ENCODE assay signal across 18 cellular contexts in the genomic region with DNA sequence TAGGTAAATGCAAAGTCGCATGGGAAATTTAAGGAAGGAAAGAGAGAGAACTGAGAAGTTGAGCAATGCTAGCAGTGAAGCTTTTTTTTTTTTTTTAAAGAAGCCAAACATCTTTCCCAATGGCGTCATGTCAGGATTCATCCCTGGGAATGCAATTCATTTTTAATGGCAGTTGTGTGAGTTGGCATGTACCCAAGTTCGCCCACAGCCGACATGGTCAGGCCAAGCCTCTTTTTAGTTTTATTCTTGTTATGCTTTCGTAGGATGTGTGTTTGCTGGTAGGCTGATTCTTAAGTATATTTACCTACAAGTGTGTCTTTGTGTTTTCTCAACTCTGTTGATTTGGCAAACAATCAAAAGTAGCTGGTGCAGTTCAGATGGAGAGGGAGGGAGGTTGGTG.
DNase-seq lines count a peak whose midpoint lies in the region; ATAC-seq and TF ChIP-seq lines count a peak whose summit lies in the region.
"Had no signal": no experiment of that assay in that cellular context is flagged by ENCODE, and none has a peak within 500 bp of the region (broad histone marks: within the 10 kb centered on the region; RNA-seq: fewer than 3 reads in every experiment).

No MANE protein-coding gene starts in this region.

- no peaks in the 10 kb centered on the region for H3K27me3 ChIP-seq in upper lobe of right lung

- H3K36me3 ChIP-seq in upper lobe of right lung: no peaks in the 10 kb centered on the region
- H3K36me3 ChIP-seq: heart right ventricle had no signal

- TF ChIP-seq CTCF in fibroblast of mammary gland (conservative IDR thresholded peaks at IDR 0.05; ENCODE audit: control insufficient read depth, insufficient read depth, low read depth, low read length): no peak
- no peak for TF ChIP-seq CTCF in upper lobe of right lung (IDR thresholded peaks at IDR 0.05)

- H3K9me3 ChIP-seq in upper lobe of right lung: no peaks in the 10 kb centered on the region

- ATAC-seq in upper lobe of right lung: no peak
- ATAC-seq: effector memory CD8-positive, alpha-beta T cell; heart right ventricle; stimulated activated effector memory CD8-positive, alpha-beta T cell treated with anti-CD3 and anti-CD28 coated beads, Interleukin-12 subunit alpha, Interleukin-12 subunit beta, amount 100 ng/mL, for 72 hours had no signal

- intact Hi-C loops in upper lobe of right lung (cut with DNase I): no loop called here

- H3K4me1 ChIP-seq in upper lobe of right lung: peaks cover 9% of the 10 kb centered on the region

- H3K4me3 ChIP-seq in fibroblast of mammary gland (ENCODE audit: control insufficient read depth, low read depth, low read length) (no peak overlapping the region), upper lobe of right lung (no peak overlapping the region)
- H3K4me3 ChIP-seq: heart right ventricle, lung had no signal

- DNase-seq in AG08396 (ENCODE audit: low spot score) (peak; percentile 44), EH (ENCODE audit: low read depth) (peak; percentile 36), NCI-H69 (lab: John Stamatoyannopoulos, UW) (peak; percentile 85), fibroblast of mammary gland (ENCODE audit: low read depth) (peak; percentile 89), GM19240 (ENCODE audit: insufficient read length, low spot score) (no peak), upper lobe of right lung (no peak), OCI-M2 (lab: John Stamatoyannopoulos, UW; ENCODE audit: unreplicated experiment) (no peak), NAMALWA (ENCODE audit: low spot score) (no peak)
- DNase-seq: activated T-cell treated with anti-CD3 and anti-CD28 coated beads, Interleukin-2, amount 50 U/mL, for 1 hour; anterior cingulate cortex; C1 segment of cervical spinal cord; effector memory CD8-positive, alpha-beta T cell; heart right ventricle; NCI-H187 treated with DMSO at 0.1 percent for 48 hours; nucleus accumbens; SHP77 treated with DMSO at 0.1 percent for 48 hours had no signal

- no peak overlapping the region for H3K27ac ChIP-seq in upper lobe of right lung
- H3K27ac ChIP-seq: heart right ventricle had no signal

Comparison
In these comparisons a context has a peak if more than half of its experiments do, and no peak if none do; other contexts are left out.
1. DNase-seq: peak in AG08396 (single experiment), EH (single experiment), NCI-H69 (single experiment) and fibroblast of mammary gland (single experiment); none in GM19240 (single experiment), upper lobe of right lung (single experiment), OCI-M2 (single experiment) and NAMALWA (single experiment).